ENCODE assay signal across 24 cellular contexts in the genomic region with DNA sequence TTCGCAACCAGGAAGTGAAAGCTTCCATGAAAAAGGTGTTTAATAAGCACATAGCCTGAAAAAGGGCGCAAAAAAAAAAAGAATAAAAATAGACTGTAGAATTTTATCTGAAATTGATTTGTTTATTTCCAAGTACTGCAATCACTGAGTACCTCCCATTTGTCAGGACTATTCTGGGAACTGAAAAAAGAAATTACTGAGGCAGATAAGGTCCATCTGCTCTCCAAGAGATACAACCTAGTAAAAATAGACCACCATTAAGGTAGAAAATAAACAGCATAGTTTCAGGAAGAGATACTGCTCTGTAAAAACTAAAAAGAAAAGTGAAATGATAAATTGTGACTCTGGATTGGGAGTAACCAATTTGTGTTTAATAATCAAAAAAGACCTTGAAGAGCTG. TPM values are rescaled to one million over a fixed set of nuclear protein-coding genes. Genes with fewer than 3 reads are reported as not detected.
"Had no signal": no experiment of that assay in that cellular context is flagged by ENCODE, and none has a peak within 500 bp of the region (broad histone marks: within the 10 kb centered on the region; RNA-seq: fewer than 3 reads in every experiment).

No MANE protein-coding gene starts in this region.

- H3K27ac ChIP-seq: SJSA1, SK-N-MC had no signal

- H3K9me3 ChIP-seq: MG63, SJSA1 had no signal

- H3K4me3 Mint-ChIP-seq: T-cell; T-helper 1 cell treated with Interleukin-12 subunit alpha and Interleukin-12 subunit beta and Interleukin-4 antibody, amounts not matched to agents 30 μg/mL and 1 μg/mL, for 36 hours had no signal

- H3K36me3 Mint-ChIP-seq: T-cell had no signal

- H3K4me1 ChIP-seq: SJSA1 had no signal

- H3K27ac Mint-ChIP-seq: T-cell; T-helper 1 cell treated with Interleukin-12 subunit alpha and Interleukin-12 subunit beta and Interleukin-4 antibody, amounts not matched to agents 30 μg/mL and 1 μg/mL, for 36 hours had no signal

- H3K4me1 Mint-ChIP-seq: T-cell had no signal

- H3K27me3 ChIP-seq: MG63, SJSA1 had no signal

- H3K36me3 ChIP-seq: MG63, SJSA1 had no signal

- H3K4me3 ChIP-seq: MG63, SJSA1, SK-N-MC had no signal

- DNase-seq: IMR-90, Karpas-422, KG1, MG63, NCI-H1092 treated with DMSO at 0.1 percent for 48 hours, NCI-H1436, NCI-H1930, NCI-H2081 treated with DMSO at 0.1 percent for 48 hours, NCI-H226, NCI-H446, NCI-H510A, NCI-H524 treated with DMSO at 0.1 percent for 48 hours, NCI-H69, NCI-H774, Right ventricle myocardium superior, RPMI8226, SIG-M5, SW 1271, T-cell had no signal

RNA-seq across cellular contexts. Expression of gene OR4N2, which starts 24.7 kb away (rescaled TPM):
- total RNA-seq: HepG2, HT1080, IMR-90, Right ventricle myocardium superior, SJSA1, T-cell had no signal
- polyA plus RNA-seq: HepG2, IMR-90 had no signal

RNA-seq across cellular contexts. Expression of gene OR4K2, which starts 46.6 kb away (rescaled TPM):
- total RNA-seq: HepG2, HT1080, IMR-90, Right ventricle myocardium superior, SJSA1, T-cell had no signal
- polyA plus RNA-seq: HepG2, IMR-90 had no signal

RNA-seq across cellular contexts. Expression of gene OR4M1, which starts 55.0 kb away (rescaled TPM):
- total RNA-seq: HepG2, HT1080, IMR-90, Right ventricle myocardium superior, SJSA1, T-cell had no signal
- polyA plus RNA-seq: HepG2, IMR-90 had no signal
